Comparison of ENCODE assay signal across 29 cellular contexts in genomic region chr20:32597714-32598113, GRCh38.
"Had no signal": no experiment of that assay in that cellular context is flagged by ENCODE, and none has a peak within 500 bp of the region (broad histone marks: within the 10 kb centered on the region; RNA-seq: fewer than 3 reads in every experiment).

No MANE protein-coding gene starts in this region.

- H3K9me3 ChIP-seq: left lung, lower lobe of right lung, pancreas, prostate gland, sigmoid colon, spleen, suprapubic skin, thoracic aorta, tibial artery, upper lobe of right lung had no signal

- DNase-seq: hypothalamus; immature natural killer cell; kidney; left colon; left lung; lower lobe of right lung; mammary epithelial cell; mesenchymal stem cell; naive thymus-derived CD8-positive, alpha-beta T cell; nucleus accumbens; pancreas; retina; sigmoid colon; small intestine; spleen; stimulated activated CD4-positive, alpha-beta T cell treated with anti-CD3 and anti-CD28 coated beads, Interleukin-4, amount 100 ng/mL, for 24 hours; stimulated activated naive CD4-positive, alpha-beta T cell; tibial artery; trophoblast cell; upper lobe of right lung had no signal

- H3K4me3 Mint-ChIP-seq: immature natural killer cell; naive thymus-derived CD8-positive, alpha-beta T cell; nephron; stimulated activated effector memory CD8-positive, alpha-beta T cell treated with anti-CD3 and anti-CD28 coated beads, Interleukin-12 subunit alpha, Interleukin-12 subunit beta, amount 100 ng/mL, for 72 hours; stimulated activated naive CD8-positive, alpha-beta T cell treated with anti-CD3 and anti-CD28 coated beads, Interleukin-15, Interleukin-2, amounts not matched to agents 100 ng/mL and 50 ng/mL, for 24 hours had no signal

- ATAC-seq: left colon; left lung; lower lobe of right lung; naive thymus-derived CD8-positive, alpha-beta T cell; pancreas; right cardiac atrium; stimulated activated effector memory CD8-positive, alpha-beta T cell treated with anti-CD3 and anti-CD28 coated beads, Interleukin-12 subunit alpha, Interleukin-12 subunit beta, amount 100 ng/mL, for 72 hours; upper lobe of right lung had no signal

- H3K27ac ChIP-seq: left lung, lower lobe of right lung, pancreas, prostate gland, sigmoid colon, spleen, suprapubic skin, thoracic aorta, tibial artery, upper lobe of right lung had no signal

- H3K4me1 Mint-ChIP-seq: nephron had no signal

- H3K4me3 ChIP-seq: left lung, lower lobe of right lung, pancreas, prostate gland, sigmoid colon, spleen, suprapubic skin, thoracic aorta, tibial artery, upper lobe of right lung had no signal

- FAIRE-seq: islet of Langerhans, kidney, pancreas, small intestine, urothelium cell line had no signal

- H3K27ac Mint-ChIP-seq: nephron; stimulated activated naive CD8-positive, alpha-beta T cell treated with anti-CD3 and anti-CD28 coated beads, Interleukin-15, Interleukin-2, amounts not matched to agents 100 ng/mL and 50 ng/mL, for 24 hours had no signal

- H3K9me3 Mint-ChIP-seq: immature natural killer cell; naive thymus-derived CD8-positive, alpha-beta T cell; nephron; stimulated activated effector memory CD8-positive, alpha-beta T cell treated with anti-CD3 and anti-CD28 coated beads, Interleukin-12 subunit alpha, Interleukin-12 subunit beta, amount 100 ng/mL, for 72 hours; stimulated activated naive CD8-positive, alpha-beta T cell treated with anti-CD3 and anti-CD28 coated beads, Interleukin-15, Interleukin-2, amounts not matched to agents 100 ng/mL and 50 ng/mL, for 24 hours had no signal

- H3K36me3 Mint-ChIP-seq: immature natural killer cell; naive thymus-derived CD8-positive, alpha-beta T cell; stimulated activated effector memory CD8-positive, alpha-beta T cell treated with anti-CD3 and anti-CD28 coated beads, Interleukin-12 subunit alpha, Interleukin-12 subunit beta, amount 100 ng/mL, for 72 hours had no signal

- H3K27me3 Mint-ChIP-seq: naive thymus-derived CD8-positive, alpha-beta T cell; stimulated activated naive CD8-positive, alpha-beta T cell treated with anti-CD3 and anti-CD28 coated beads, Interleukin-15, Interleukin-2, amounts not matched to agents 100 ng/mL and 50 ng/mL, for 24 hours had no signal

- H3K4me1 ChIP-seq: left lung, lower lobe of right lung, pancreas, prostate gland, sigmoid colon, suprapubic skin, tibial artery, upper lobe of right lung had no signal

- H3K27me3 ChIP-seq: left lung, pancreas, sigmoid colon, spleen, upper lobe of right lung had no signal

- H3K36me3 ChIP-seq: left lung, lower lobe of right lung, pancreas, prostate gland, sigmoid colon, spleen, suprapubic skin, thoracic aorta, tibial artery, upper lobe of right lung had no signal
